Comparison of ENCODE assay signal across 20 cellular contexts in the genomic region with DNA sequence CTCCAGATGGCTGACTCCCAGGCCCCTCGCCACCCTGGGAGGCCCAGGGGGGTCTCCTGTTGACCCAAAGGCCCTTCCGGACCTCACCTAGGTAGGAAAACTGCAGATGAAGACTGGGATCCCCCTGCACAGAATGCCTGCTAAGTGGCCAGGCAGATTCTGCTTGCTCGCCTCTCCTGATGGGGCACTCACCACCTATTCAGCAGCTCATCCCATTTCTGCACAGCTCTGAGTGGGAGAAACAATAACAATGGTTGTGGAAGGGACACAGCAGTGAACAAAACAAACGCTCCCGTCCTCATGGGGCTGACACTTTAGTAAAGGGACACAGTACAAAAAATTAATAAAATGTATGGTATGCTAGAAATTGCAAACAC. TPM values are rescaled to one million over a fixed set of nuclear protein-coding genes. Genes with fewer than 3 reads are reported as not detected.
DNase-seq lines count a peak whose midpoint lies in the region; ATAC-seq and TF ChIP-seq lines count a peak whose summit lies in the region.
"Had no signal": no experiment of that assay in that cellular context is flagged by ENCODE, and none has a peak within 500 bp of the region (broad histone marks: within the 10 kb centered on the region; RNA-seq: fewer than 3 reads in every experiment).

No MANE protein-coding gene starts in this region.

- intact Hi-C loops in colonic mucosa (cut with DNase I) (no loop called here), ovary (cut with DNase I) (loop anchor here (5.0 to 10.0 kb wide), 3 partner anchors 121 to 128 kb away; no protein-coding TSS in a partner anchor), MCF 10A (cut with micrococcal nuclease) (no loop called here)

- no peaks in the 10 kb centered on the region for H3K36me3 Mint-ChIP-seq in MCF 10A (ENCODE audit: insufficient read depth, unreplicated experiment)
- H3K36me3 Mint-ChIP-seq in activated CD4-positive, alpha-beta memory T cell treated with anti-CD3 and anti-CD28 coated beads, Interleukin-2, amount 10 ng/mL, durations not matched to agents 7 days and 5 days (ENCODE audit: low read depth): no peaks in the 10 kb centered on the region
- H3K36me3 Mint-ChIP-seq: IgD-negative memory B cell had no signal

- no peak for TF ChIP-seq EP300 in ovary (IDR thresholded peaks at IDR 0.05)
- no peak for TF ChIP-seq EP300 in tibial nerve (IDR thresholded peaks at IDR 0.05)

- H3K4me2 ChIP-seq in BLaER1 treated with 17β-estradiol and CSF1 and Interleukin-3, amounts not matched to agents 10 nM and 100 nM: peak overlapping the region in 10 of 11 experiments; percentile 2 to 84 (median 65); a peak in 17 of 22 replicates

- H3K4me1 ChIP-seq in BLaER1 treated with 17β-estradiol and CSF1 and Interleukin-3, amounts not matched to agents 10 nM and 100 nM: peaks cover 0 to 28% (median 16%) of the 10 kb centered on the region in 10 experiments; a peak in 16 of 20 replicates
- H3K4me1 ChIP-seq in colonic mucosa: no peaks in the 10 kb centered on the region
- peaks cover 8% of the 10 kb centered on the region for H3K4me1 ChIP-seq in ovary (ENCODE audit: insufficient read depth)
- H3K4me1 ChIP-seq in tibial nerve: peaks cover 0 to 22% (median 2%) of the 10 kb centered on the region in 4 donors
- H3K4me1 ChIP-seq: HAP-1 had no signal

- no peaks in the 10 kb centered on the region for H4K20me1 ChIP-seq in BLaER1 treated with 17β-estradiol and CSF1 and Interleukin-3, amounts not matched to agents 10 nM and 100 nM

- ATAC-seq in HG02981 (IDR thresholded peaks at IDR 0.05; ENCODE audit: unreplicated experiment): no peak
- ATAC-seq: GM12878, Panc1 had no signal

- H3K27me3 Mint-ChIP-seq in MCF 10A (ENCODE audit: insufficient read depth, unreplicated experiment): peaks cover 69% of the 10 kb centered on the region
- peaks cover 26% of the 10 kb centered on the region for H3K27me3 Mint-ChIP-seq in activated CD4-positive, alpha-beta memory T cell treated with anti-CD3 and anti-CD28 coated beads, Interleukin-2, amount 10 ng/mL, durations not matched to agents 7 days and 5 days

- no peak overlapping the region for H3K4me3 Mint-ChIP-seq in MCF 10A (ENCODE audit: unreplicated experiment)
- H3K4me3 Mint-ChIP-seq in activated CD4-positive, alpha-beta memory T cell treated with anti-CD3 and anti-CD28 coated beads, Interleukin-2, amount 10 ng/mL, durations not matched to agents 7 days and 5 days: no peak overlapping the region
- H3K4me3 Mint-ChIP-seq: CD4-positive, alpha-beta T cell; IgD-negative memory B cell had no signal

- TF ChIP-seq CTCF in colonic mucosa (IDR thresholded peaks at IDR 0.05) (no peak), ovary (IDR thresholded peaks at IDR 0.05) (no peak), tibial nerve (IDR thresholded peaks at IDR 0.05) (no peak), MCF 10A (IDR thresholded peaks at IDR 0.05; ENCODE audit: unreplicated experiment) (no peak)

- no peaks in the 10 kb centered on the region for H3K9me3 Mint-ChIP-seq in MCF 10A (ENCODE audit: unreplicated experiment)
- H3K9me3 Mint-ChIP-seq in activated CD4-positive, alpha-beta memory T cell treated with anti-CD3 and anti-CD28 coated beads, Interleukin-2, amount 10 ng/mL, durations not matched to agents 7 days and 5 days: no peaks in the 10 kb centered on the region
- H3K9me3 Mint-ChIP-seq: CD4-positive, alpha-beta T cell; IgD-negative memory B cell had no signal

- no peak overlapping the region for H3K27ac ChIP-seq in BLaER1 treated with 17β-estradiol and CSF1 and Interleukin-3, amounts not matched to agents 10 nM and 100 nM
- H3K27ac ChIP-seq in colonic mucosa: peak overlapping the region; percentile 13
- H3K27ac ChIP-seq in ovary: peak overlapping the region; percentile 4 to 68
- H3K27ac ChIP-seq in tibial nerve: peak overlapping the region in 3 of 4 donors; percentile 20 to 73 (median 70)

- POLR2A ChIA-PET in MCF 10A (lab: Yijun Ruan, JAX): no interaction called here
- POLR2A ChIA-PET in activated CD4-positive, alpha-beta memory T cell treated with anti-CD3 and anti-CD28 coated beads, Interleukin-2, amount 10 ng/mL, durations not matched to agents 7 days and 5 days (lab: Charles Lee): no interaction called here

- 42 to 55% (median 52%) methylated on average over 5 of the region's 5 CpGs for WGBS in ovary, 3 donors
- WGBS in tibial nerve, 2 donors: 49 to 52% methylated on average over 5 of the region's 5 CpGs

- no peak for TF ChIP-seq POLR2A in ovary (IDR thresholded peaks at IDR 0.05)
- no peak for TF ChIP-seq POLR2A in tibial nerve (IDR thresholded peaks at IDR 0.05)

- H3K36me3 ChIP-seq in BLaER1 treated with 17β-estradiol and CSF1 and Interleukin-3, amounts not matched to agents 10 nM and 100 nM: no peaks in the 10 kb centered on the region
- H3K36me3 ChIP-seq in colonic mucosa (no peaks in the 10 kb centered on the region), ovary (no peaks in the 10 kb centered on the region), tibial nerve (no peaks in the 10 kb centered on the region)
- H3K36me3 ChIP-seq: HAP-1 had no signal

- CTCF ChIA-PET in MCF 10A (lab: Yijun Ruan, JAX): interaction anchor here (0.6 kb wide), 1 partner anchor 297 kb away, joined by 3 read pairs; no protein-coding TSS in a partner anchor
- CTCF ChIA-PET in activated CD4-positive, alpha-beta memory T cell treated with anti-CD3 and anti-CD28 coated beads, Interleukin-2, amount 10 ng/mL, durations not matched to agents 7 days and 5 days (lab: Charles Lee): interaction anchor here (0.7 to 2.3 kb wide), 5 partner anchors 12 to 127 kb away, joined by 3 to 9 read pairs (median 5); no protein-coding TSS in a partner anchor

- no peaks in the 10 kb centered on the region for H3K9me3 ChIP-seq in BLaER1 treated with 17β-estradiol and CSF1 and Interleukin-3, amounts not matched to agents 10 nM and 100 nM (replicated peaks in 1 of 11)
- H3K9me3 ChIP-seq in colonic mucosa: no peaks in the 10 kb centered on the region
- H3K9me3 ChIP-seq in ovary: no peaks in the 10 kb centered on the region
- H3K9me3 ChIP-seq in tibial nerve: no peaks in the 10 kb centered on the region
- H3K9me3 ChIP-seq: HAP-1 had no signal

- no peak overlapping the region for H3K27ac Mint-ChIP-seq in MCF 10A (ENCODE audit: low read depth, unreplicated experiment)
- H3K27ac Mint-ChIP-seq in activated CD4-positive, alpha-beta memory T cell treated with anti-CD3 and anti-CD28 coated beads, Interleukin-2, amount 10 ng/mL, durations not matched to agents 7 days and 5 days: no peak overlapping the region
- H3K27ac Mint-ChIP-seq: CD4-positive, alpha-beta T cell; IgD-negative memory B cell had no signal

- H3K27me3 ChIP-seq in BLaER1 treated with 17β-estradiol and CSF1 and Interleukin-3, amounts not matched to agents 10 nM and 100 nM: no peaks in the 10 kb centered on the region; a peak in 1 of 22 replicates
- H3K27me3 ChIP-seq in colonic mucosa: no peaks in the 10 kb centered on the region
- no peaks in the 10 kb centered on the region for H3K27me3 ChIP-seq in ovary
- no peaks in the 10 kb centered on the region for H3K27me3 ChIP-seq in tibial nerve

- no peak for DNase-seq in colonic mucosa
- DNase-seq in ovary: no peak
- DNase-seq in tibial nerve (ENCODE audit: low spot score in 2 of 2): no peak
- DNase-seq in MCF 10A (ENCODE audit: unreplicated experiment): no peak
- no peak for DNase-seq in activated CD4-positive, alpha-beta memory T cell treated with anti-CD3 and anti-CD28 coated beads, Interleukin-2, amount 10 ng/mL, durations not matched to agents 7 days and 5 days
- DNase-seq: AML-193; Calu3; CD4-positive, alpha-beta T cell; DMS79; NCI-H1436; NCI-H2029 treated with DMSO at 0.1 percent for 48 hours; NCI-H510A; NCI-H82 had no signal

- H3K4me3 ChIP-seq in BLaER1 treated with 17β-estradiol and CSF1 and Interleukin-3, amounts not matched to agents 10 nM and 100 nM: 0 out of 20 replicates have a peak overlapping the region, but pooled peaks of 1 of the 10 experiments have one; percentile 7
- H3K4me3 ChIP-seq in colonic mucosa (no peak overlapping the region), ovary (no peak overlapping the region), tibial nerve (no peak overlapping the region)
- H3K4me3 ChIP-seq: GM12878, HAP-1 had no signal

- no TSS peak for BruUV-seq in MCF 10A (replicated peaks; lab: Mats Ljungman, UMichigan)

- peaks cover 4% of the 10 kb centered on the region for H3K4me1 Mint-ChIP-seq in MCF 10A (ENCODE audit: insufficient read depth, unreplicated experiment)
- H3K4me1 Mint-ChIP-seq in activated CD4-positive, alpha-beta memory T cell treated with anti-CD3 and anti-CD28 coated beads, Interleukin-2, amount 10 ng/mL, durations not matched to agents 7 days and 5 days: peaks cover 2% of the 10 kb centered on the region
- H3K4me1 Mint-ChIP-seq: IgD-negative memory B cell had no signal

- peak overlapping the region in 5 of 11 experiments; percentile 8 to 37 (median 14); a peak in 3 of 22 replicates for H3K9ac ChIP-seq in BLaER1 treated with 17β-estradiol and CSF1 and Interleukin-3, amounts not matched to agents 10 nM and 100 nM
- H3K9ac ChIP-seq in colonic mucosa (ENCODE audit: low read depth in 2 of 2, low read length in 2 of 2): no peak overlapping the region

RNA-seq across cellular contexts. Expression of gene FGD5, which starts 24.9 kb away (rescaled TPM):
- total RNA-seq in colonic mucosa (1 to 10 TPM; 4.4 to 8.7 TPM), ovary (10 to 100 TPM in 4 of 7 donors, 1 to 10 TPM in 3; 5.1 to 38.3 (median 13.0) TPM), tibial nerve (10 to 100 TPM; 33.3 to 41.8 (median 38.7) TPM), MCF 10A (2022) (not detected in 2 replicates)
- polyA plus RNA-seq in ovary: 10 to 100 TPM; 11.5 to 17.8 TPM
- under 1 TPM in 1 of 2 experiments, not detected in 1; 0.10 TPM for total RNA-seq in activated CD4-positive, alpha-beta memory T cell treated with anti-CD3 and anti-CD28 coated beads, Interleukin-2, amount 10 ng/mL, durations not matched to agents 7 days and 5 days
- total RNA-seq: Calu3; CD4-positive, alpha-beta T cell; LHCN-M2 had no signal
- polyA plus RNA-seq: IgD-negative memory B cell had no signal

Comparison
In these comparisons a context has a peak if more than half of its experiments do, and no peak if none do; other contexts are left out.
1. H3K27ac ChIP-seq: peak in colonic mucosa (single experiment), ovary (2 of 2) and tibial nerve (3 of 4); none in BLaER1 treated with 17β-estradiol and CSF1 and Interleukin-3, amounts not matched to agents 10 nM and 100 nM (0 of 11).
2. intact Hi-C loops: an anchor here in ovary (5.0 to 10.0 kb wide); none called in colonic mucosa and MCF 10A.